ENCODE assay signal across 1 cellular context in the genomic region with DNA sequence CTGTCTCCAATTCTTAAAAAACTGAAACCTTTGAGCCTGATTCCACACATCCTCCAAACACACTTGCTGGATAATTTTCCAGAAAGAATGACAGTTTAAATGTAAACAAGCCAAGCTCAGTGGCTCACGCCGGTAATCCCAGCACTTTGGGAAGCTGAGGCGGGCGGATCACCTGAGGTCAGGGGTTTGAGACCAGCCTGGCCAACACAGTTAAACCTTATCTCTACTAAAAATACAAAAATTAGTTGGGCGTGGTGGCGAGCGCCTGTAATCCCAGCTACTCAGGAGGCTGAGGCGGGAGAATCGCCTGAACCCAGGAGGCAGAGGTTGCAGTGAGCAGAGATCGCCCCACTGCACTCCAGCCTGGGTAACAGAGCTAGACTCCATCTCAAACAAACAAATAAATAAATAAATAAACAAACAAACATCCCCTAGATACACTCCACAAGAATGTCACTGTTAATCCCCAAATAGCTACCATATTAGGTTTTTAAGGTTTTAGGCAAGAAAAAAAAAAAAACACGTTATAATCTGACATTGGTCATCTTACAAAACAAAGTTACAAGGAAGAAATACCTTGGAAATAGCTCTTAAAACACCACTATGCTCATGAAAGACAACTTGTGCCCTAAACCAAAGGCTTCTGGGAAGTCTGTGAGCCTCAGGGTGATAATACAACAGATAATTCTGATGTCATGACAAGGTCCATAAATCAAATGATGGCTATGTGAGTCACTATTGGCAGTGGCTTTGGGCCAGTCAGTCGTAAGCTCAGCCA.
A peak's percentile ranks its signal among the peaks of the same experiment; 100 is the strongest.
TF ChIP-seq lines count a peak whose summit lies in the region.

No MANE protein-coding gene starts in this region.

TF ChIP-seq in K562, 482 proteins besides CTCF, POLR2A, EP300 and RAD21 (continued from another document and continues in another):
- TF ChIP-seq, protein P1, sequence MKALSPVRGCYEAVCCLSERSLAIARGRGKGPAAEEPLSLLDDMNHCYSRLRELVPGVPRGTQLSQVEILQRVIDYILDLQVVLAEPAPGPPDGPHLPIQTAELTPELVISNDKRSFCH (CRISPR knock-in tag; IDR thresholded peaks at IDR 0.05): no peak
- TF ChIP-seq, protein P1 (tag; IDR thresholded peaks at IDR 0.05): 0 out of 2 replicates have a peak, but pooled peaks have one; percentile 35
- TF ChIP-seq ZNF696 (CRISPR knock-in tag; conservative IDR thresholded peaks at IDR 0.05): no peak
- TF ChIP-seq, protein P2, sequence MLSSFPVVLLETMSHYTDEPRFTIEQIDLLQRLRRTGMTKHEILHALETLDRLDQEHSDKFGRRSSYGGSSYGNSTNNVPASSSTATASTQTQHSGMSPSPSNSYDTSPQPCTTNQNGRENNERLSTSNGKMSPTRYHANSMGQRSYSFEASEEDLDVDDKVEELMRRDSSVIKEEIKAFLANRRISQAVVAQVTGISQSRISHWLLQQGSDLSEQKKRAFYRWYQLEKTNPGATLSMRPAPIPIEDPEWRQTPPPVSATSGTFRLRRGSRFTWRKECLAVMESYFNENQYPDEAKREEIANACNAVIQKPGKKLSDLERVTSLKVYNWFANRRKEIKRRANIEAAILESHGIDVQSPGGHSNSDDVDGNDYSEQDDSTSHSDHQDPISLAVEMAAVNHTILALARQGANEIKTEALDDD (IDR thresholded peaks at IDR 0.05): peak; percentile 42; the same call in 1 of the 2 replicates
- TF ChIP-seq PML (IDR thresholded peaks at IDR 0.05; ENCODE audit: low read length): peak; percentile 29; the same call in 1 of the 2 replicates
- peak; percentile 98 for TF ChIP-seq FOSL1 (tag; conservative IDR thresholded peaks at IDR 0.05)
- TF ChIP-seq L3MBTL2 (IDR thresholded peaks at IDR 0.05): peak; percentile 22; the same call in 1 of the 2 replicates
- TF ChIP-seq ZNF644 (tag; IDR thresholded peaks at IDR 0.05; ENCODE audit: low read depth): peak; percentile 93
- TF ChIP-seq TEAD4 (IDR thresholded peaks at IDR 0.05; ENCODE audit: low read length): peak; percentile 79
- no peak for TF ChIP-seq TEAD4 (CRISPR knock-in tag; IDR thresholded peaks at IDR 0.05; ENCODE audit: borderline replicate concordance)
- TF ChIP-seq ZKSCAN8 (CRISPR knock-in tag; IDR thresholded peaks at IDR 0.05): peak; percentile 81; the same call in 1 of the 2 replicates
- TF ChIP-seq, protein P3, sequence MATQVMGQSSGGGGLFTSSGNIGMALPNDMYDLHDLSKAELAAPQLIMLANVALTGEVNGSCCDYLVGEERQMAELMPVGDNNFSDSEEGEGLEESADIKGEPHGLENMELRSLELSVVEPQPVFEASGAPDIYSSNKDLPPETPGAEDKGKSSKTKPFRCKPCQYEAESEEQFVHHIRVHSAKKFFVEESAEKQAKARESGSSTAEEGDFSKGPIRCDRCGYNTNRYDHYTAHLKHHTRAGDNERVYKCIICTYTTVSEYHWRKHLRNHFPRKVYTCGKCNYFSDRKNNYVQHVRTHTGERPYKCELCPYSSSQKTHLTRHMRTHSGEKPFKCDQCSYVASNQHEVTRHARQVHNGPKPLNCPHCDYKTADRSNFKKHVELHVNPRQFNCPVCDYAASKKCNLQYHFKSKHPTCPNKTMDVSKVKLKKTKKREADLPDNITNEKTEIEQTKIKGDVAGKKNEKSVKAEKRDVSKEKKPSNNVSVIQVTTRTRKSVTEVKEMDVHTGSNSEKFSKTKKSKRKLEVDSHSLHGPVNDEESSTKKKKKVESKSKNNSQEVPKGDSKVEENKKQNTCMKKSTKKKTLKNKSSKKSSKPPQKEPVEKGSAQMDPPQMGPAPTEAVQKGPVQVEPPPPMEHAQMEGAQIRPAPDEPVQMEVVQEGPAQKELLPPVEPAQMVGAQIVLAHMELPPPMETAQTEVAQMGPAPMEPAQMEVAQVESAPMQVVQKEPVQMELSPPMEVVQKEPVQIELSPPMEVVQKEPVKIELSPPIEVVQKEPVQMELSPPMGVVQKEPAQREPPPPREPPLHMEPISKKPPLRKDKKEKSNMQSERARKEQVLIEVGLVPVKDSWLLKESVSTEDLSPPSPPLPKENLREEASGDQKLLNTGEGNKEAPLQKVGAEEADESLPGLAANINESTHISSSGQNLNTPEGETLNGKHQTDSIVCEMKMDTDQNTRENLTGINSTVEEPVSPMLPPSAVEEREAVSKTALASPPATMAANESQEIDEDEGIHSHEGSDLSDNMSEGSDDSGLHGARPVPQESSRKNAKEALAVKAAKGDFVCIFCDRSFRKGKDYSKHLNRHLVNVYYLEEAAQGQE (CRISPR knock-in tag; IDR thresholded peaks at IDR 0.05; ENCODE audit: low read depth): no peak
- 0 out of 2 replicates have a peak, but pooled peaks have one; percentile 48 for TF ChIP-seq ZBTB17 (CRISPR knock-in tag; IDR thresholded peaks at IDR 0.05)
- no peak for TF ChIP-seq ZFP36 (IDR thresholded peaks at IDR 0.05; ENCODE audit: low read depth, low read length, partially characterized antibody)
- TF ChIP-seq BRD9 (IDR thresholded peaks at IDR 0.05; ENCODE audit: low read depth, partially characterized antibody): peak; percentile 75
- no peak for TF ChIP-seq NFIX (CRISPR knock-in tag; IDR thresholded peaks at IDR 0.05; ENCODE audit: low read depth)
- 0 out of 2 replicates have a peak, but pooled peaks have one; percentile 33 for TF ChIP-seq MYNN (IDR thresholded peaks at IDR 0.05)
- no peak for TF ChIP-seq MYNN (CRISPR knock-in tag; IDR thresholded peaks at IDR 0.05)
- TF ChIP-seq FOS (IDR thresholded peaks at IDR 0.05; ENCODE audit: extremely low read depth, insufficient read length): peak; percentile 74
- TF ChIP-seq NFYB (IDR thresholded peaks at IDR 0.05; ENCODE audit: extremely low read depth, insufficient read length): no peak
- TF ChIP-seq, protein P4, sequence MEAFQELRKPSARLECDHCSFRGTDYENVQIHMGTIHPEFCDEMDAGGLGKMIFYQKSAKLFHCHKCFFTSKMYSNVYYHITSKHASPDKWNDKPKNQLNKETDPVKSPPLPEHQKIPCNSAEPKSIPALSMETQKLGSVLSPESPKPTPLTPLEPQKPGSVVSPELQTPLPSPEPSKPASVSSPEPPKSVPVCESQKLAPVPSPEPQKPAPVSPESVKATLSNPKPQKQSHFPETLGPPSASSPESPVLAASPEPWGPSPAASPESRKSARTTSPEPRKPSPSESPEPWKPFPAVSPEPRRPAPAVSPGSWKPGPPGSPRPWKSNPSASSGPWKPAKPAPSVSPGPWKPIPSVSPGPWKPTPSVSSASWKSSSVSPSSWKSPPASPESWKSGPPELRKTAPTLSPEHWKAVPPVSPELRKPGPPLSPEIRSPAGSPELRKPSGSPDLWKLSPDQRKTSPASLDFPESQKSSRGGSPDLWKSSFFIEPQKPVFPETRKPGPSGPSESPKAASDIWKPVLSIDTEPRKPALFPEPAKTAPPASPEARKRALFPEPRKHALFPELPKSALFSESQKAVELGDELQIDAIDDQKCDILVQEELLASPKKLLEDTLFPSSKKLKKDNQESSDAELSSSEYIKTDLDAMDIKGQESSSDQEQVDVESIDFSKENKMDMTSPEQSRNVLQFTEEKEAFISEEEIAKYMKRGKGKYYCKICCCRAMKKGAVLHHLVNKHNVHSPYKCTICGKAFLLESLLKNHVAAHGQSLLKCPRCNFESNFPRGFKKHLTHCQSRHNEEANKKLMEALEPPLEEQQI (IDR thresholded peaks at IDR 0.05): peak; percentile 63
- TF ChIP-seq MTA2 (IDR thresholded peaks at IDR 0.05; ENCODE audit: low read depth): peak; percentile 85
- TF ChIP-seq ZBTB7A (IDR thresholded peaks at IDR 0.05; ENCODE audit: borderline replicate concordance, control insufficient read depth, low read depth, low read length): no peak
- TF ChIP-seq ERF (CRISPR knock-in tag; IDR thresholded peaks at IDR 0.05): 0 out of 2 replicates have a peak, but pooled peaks have one; percentile 36
- TF ChIP-seq MXI1 (IDR thresholded peaks at IDR 0.05; ENCODE audit: low read depth, low read length): no peak
- peak; percentile 37; the same call in 1 of the 2 replicates for TF ChIP-seq MBD2 (IDR thresholded peaks at IDR 0.05; ENCODE audit: borderline replicate concordance, low read depth)
- no peak for TF ChIP-seq ZFP30 (CRISPR knock-in tag; IDR thresholded peaks at IDR 0.05; ENCODE audit: borderline replicate concordance)
- TF ChIP-seq NCOA1 (IDR thresholded peaks at IDR 0.05; ENCODE audit: low read depth): peak; percentile 90
- TF ChIP-seq ARNT (IDR thresholded peaks at IDR 0.05): peak in 1 of 2 experiments; percentile 85; a peak in 2 of 4 replicates
- TF ChIP-seq NR2C2 (CRISPR knock-in tag; IDR thresholded peaks at IDR 0.05): no peak
- TF ChIP-seq NR2C2 (tag; IDR thresholded peaks at IDR 0.05): peak; percentile 63
- TF ChIP-seq ZNF668 (CRISPR knock-in tag; IDR thresholded peaks at IDR 0.05): peak; percentile 79
- TF ChIP-seq ETV6 (IDR thresholded peaks at IDR 0.05; ENCODE audit: borderline replicate concordance in 1 of 2, low read depth in 2 of 2, low read length in 1 of 2): no peak
- no peak for TF ChIP-seq ETV6 (CRISPR knock-in tag; IDR thresholded peaks at IDR 0.05; ENCODE audit: borderline replicate concordance)
- TF ChIP-seq, protein P5, sequence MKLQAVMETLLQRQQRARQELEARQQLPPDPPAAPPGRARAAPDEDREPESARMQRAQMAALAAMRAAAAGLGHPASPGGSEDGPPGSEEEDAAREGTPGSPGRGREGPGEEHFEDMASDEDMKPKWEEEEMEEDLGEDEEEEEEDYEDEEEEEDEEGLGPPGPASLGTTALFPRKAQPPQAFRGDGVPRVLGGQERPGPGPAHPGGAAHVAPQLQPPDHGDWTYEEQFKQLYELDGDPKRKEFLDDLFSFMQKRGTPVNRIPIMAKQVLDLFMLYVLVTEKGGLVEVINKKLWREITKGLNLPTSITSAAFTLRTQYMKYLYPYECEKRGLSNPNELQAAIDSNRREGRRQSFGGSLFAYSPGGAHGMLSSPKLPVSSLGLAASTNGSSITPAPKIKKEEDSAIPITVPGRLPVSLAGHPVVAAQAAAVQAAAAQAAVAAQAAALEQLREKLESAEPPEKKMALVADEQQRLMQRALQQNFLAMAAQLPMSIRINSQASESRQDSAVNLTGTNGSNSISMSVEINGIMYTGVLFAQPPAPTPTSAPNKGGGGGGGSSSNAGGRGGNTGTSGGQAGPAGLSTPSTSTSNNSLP (IDR thresholded peaks at IDR 0.05; ENCODE audit: borderline replicate concordance, low read depth, low read length): no peak
- TF ChIP-seq RUNX1 (IDR thresholded peaks at IDR 0.05; ENCODE audit: low read depth): no peak
- TF ChIP-seq CXXC5 (CRISPR knock-in tag; IDR thresholded peaks at IDR 0.05): peak; percentile 71
- TF ChIP-seq, protein P6, sequence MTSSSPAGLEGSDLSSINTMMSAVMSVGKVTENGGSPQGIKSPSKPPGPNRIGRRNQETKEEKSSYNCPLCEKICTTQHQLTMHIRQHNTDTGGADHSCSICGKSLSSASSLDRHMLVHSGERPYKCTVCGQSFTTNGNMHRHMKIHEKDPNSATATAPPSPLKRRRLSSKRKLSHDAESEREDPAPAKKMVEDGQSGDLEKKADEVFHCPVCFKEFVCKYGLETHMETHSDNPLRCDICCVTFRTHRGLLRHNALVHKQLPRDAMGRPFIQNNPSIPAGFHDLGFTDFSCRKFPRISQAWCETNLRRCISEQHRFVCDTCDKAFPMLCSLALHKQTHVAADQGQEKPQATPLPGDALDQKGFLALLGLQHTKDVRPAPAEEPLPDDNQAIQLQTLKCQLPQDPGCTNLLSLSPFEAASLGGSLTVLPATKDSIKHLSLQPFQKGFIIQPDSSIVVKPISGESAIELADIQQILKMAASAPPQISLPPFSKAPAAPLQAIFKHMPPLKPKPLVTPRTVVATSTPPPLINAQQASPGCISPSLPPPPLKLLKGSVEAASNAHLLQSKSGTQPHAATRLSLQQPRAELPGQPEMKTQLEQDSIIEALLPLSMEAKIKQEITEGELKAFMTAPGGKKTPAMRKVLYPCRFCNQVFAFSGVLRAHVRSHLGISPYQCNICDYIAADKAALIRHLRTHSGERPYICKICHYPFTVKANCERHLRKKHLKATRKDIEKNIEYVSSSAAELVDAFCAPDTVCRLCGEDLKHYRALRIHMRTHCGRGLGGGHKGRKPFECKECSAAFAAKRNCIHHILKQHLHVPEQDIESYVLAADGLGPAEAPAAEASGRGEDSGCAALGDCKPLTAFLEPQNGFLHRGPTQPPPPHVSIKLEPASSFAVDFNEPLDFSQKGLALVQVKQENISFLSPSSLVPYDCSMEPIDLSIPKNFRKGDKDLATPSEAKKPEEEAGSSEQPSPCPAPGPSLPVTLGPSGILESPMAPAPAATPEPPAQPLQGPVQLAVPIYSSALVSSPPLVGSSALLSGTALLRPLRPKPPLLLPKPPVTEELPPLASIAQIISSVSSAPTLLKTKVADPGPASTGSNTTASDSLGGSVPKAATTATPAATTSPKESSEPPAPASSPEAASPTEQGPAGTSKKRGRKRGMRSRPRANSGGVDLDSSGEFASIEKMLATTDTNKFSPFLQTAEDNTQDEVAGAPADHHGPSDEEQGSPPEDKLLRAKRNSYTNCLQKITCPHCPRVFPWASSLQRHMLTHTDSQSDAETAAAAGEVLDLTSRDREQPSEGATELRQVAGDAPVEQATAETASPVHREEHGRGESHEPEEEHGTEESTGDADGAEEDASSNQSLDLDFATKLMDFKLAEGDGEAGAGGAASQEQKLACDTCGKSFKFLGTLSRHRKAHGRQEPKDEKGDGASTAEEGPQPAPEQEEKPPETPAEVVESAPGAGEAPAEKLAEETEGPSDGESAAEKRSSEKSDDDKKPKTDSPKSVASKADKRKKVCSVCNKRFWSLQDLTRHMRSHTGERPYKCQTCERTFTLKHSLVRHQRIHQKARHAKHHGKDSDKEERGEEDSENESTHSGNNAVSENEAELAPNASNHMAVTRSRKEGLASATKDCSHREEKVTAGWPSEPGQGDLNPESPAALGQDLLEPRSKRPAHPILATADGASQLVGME (CRISPR knock-in tag; IDR thresholded peaks at IDR 0.05): 0 out of 2 replicates have a peak, but pooled peaks have one; percentile 31
- TF ChIP-seq TAF1 (IDR thresholded peaks at IDR 0.05; ENCODE audit: control insufficient read depth, extremely low read depth, insufficient read depth, low read length, severe bottlenecking): peak; percentile 7
- TF ChIP-seq, protein P7, sequence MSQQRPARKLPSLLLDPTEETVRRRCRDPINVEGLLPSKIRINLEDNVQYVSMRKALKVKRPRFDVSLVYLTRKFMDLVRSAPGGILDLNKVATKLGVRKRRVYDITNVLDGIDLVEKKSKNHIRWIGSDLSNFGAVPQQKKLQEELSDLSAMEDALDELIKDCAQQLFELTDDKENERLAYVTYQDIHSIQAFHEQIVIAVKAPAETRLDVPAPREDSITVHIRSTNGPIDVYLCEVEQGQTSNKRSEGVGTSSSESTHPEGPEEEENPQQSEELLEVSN (IDR thresholded peaks at IDR 0.05; ENCODE audit: borderline replicate concordance in 1 of 2, extremely low read depth in 1 of 2, insufficient read depth in 1 of 2, insufficient read length in 1 of 2, low read depth in 1 of 2, low read length in 1 of 2, poor library complexity in 1 of 2, severe bottlenecking in 1 of 2): no peak
